16 cellular contexts compared by ENCODE assay signal in genomic region chr1:44630116-44630515, GRCh38. TPM values are rescaled to one million over a fixed set of nuclear protein-coding genes. Genes with fewer than 3 reads are reported as not detected.
DNase-seq lines count a peak whose midpoint lies in the region; ATAC-seq and TF ChIP-seq lines count a peak whose summit lies in the region.
"Had no signal": no experiment of that assay in that cellular context is flagged by ENCODE, and none has a peak within 500 bp of the region (broad histone marks: within the 10 kb centered on the region; RNA-seq: fewer than 3 reads in every experiment).

No MANE protein-coding gene starts in this region.

- peaks cover 28% of the 10 kb centered on the region for H3K36me3 ChIP-seq in DND-41 (ENCODE audit: insufficient read depth, low read length)
- peaks cover 0 to 21% (median 14%) of the 10 kb centered on the region in 4 donors for H3K36me3 ChIP-seq in esophagus muscularis mucosa

- TF ChIP-seq CTCF in AG04449 (IDR thresholded peaks at IDR 0.05; ENCODE audit: insufficient read depth, low read length, missing control alignments) (no peak), DND-41 (IDR thresholded peaks at IDR 0.05; ENCODE audit: borderline replicate concordance, extremely low read depth, low read length, poor library complexity, severe bottlenecking) (no peak), glutamatergic neuron (IDR thresholded peaks at IDR 0.05; ENCODE audit: partially characterized antibody, unreplicated experiment) (no peak), esophagus muscularis mucosa (IDR thresholded peaks at IDR 0.05) (no peak)

- H3K36me3 Mint-ChIP-seq in activated T-helper 1 cell treated with anti-CD3 and anti-CD28 coated beads, Interleukin-12 subunit alpha, Interleukin-12 subunit beta, Interleukin-2, Interleukin-4 antibody, amounts not matched to agents 30 ng/mL and 10 ng/mL and 1 ng/mL, durations not matched to agents 14 hours and 24 hours and 36 hours (ENCODE audit: low read depth), result peaks cover 18% of the 10 kb centered on the region
- H3K36me3 Mint-ChIP-seq in glutamatergic neuron (ENCODE audit: unreplicated experiment), result no peaks in the 10 kb centered on the region

- H3K27me3 ChIP-seq in DND-41 (ENCODE audit: insufficient read depth, low read length, poor library complexity) (no peaks in the 10 kb centered on the region), esophagus muscularis mucosa (no peaks in the 10 kb centered on the region)
- H3K27me3 ChIP-seq: left lung had no signal

- no peak for TF ChIP-seq POLR2A in esophagus muscularis mucosa (IDR thresholded peaks at IDR 0.05; ENCODE audit: low read depth)

- ATAC-seq in DND-41 (ENCODE audit: insufficient read depth, low read depth) (no peak), Right ventricle myocardium superior (ENCODE audit: poor library complexity) (no peak), GM19035 (IDR thresholded peaks at IDR 0.05; ENCODE audit: unreplicated experiment) (no peak)
- ATAC-seq: left lung had no signal

- POLR2A ChIA-PET in AG04449 (lab: Yijun Ruan, JAX), result interaction anchor here (0.6 to 2.9 kb wide), 2 partner anchors 13 to 92 kb away, joined by 3 to 14 read pairs; no protein-coding TSS in a partner anchor

- no peak overlapping the region for H3K4me3 ChIP-seq in AG04449 (ENCODE audit: low read depth, low read length)
- H3K4me3 ChIP-seq in DND-41 (ENCODE audit: low read depth in 1 of 2, low read length in 2 of 2), result no peak overlapping the region
- no peak overlapping the region for H3K4me3 ChIP-seq in esophagus muscularis mucosa
- H3K4me3 ChIP-seq: left lung had no signal

- intact Hi-C loops in activated T-helper 1 cell treated with anti-CD3 and anti-CD28 coated beads, Interleukin-12 subunit alpha, Interleukin-12 subunit beta, Interleukin-2, Interleukin-4 antibody, amounts not matched to agents 30 ng/mL and 10 ng/mL and 1 ng/mL, durations not matched to agents 14 hours and 24 hours and 36 hours (cut with micrococcal nuclease), result loop anchor here (2.0 to 10.0 kb wide), 4 partner anchors 85 to 1457 kb away; partner anchors contain the start of genes CFAP57, DMAP1, EBNA1BP2 and GPBP1L1
- intact Hi-C loops in esophagus muscularis mucosa (cut with DNase I), result no loop called here
- intact Hi-C loops in Right ventricle myocardium superior (cut with DNase I), result no loop called here

- H4K20me1 ChIP-seq in DND-41 (ENCODE audit: insufficient read depth, low read length), result peaks cover 20% of the 10 kb centered on the region

- H3K27me3 Mint-ChIP-seq in activated T-helper 1 cell treated with anti-CD3 and anti-CD28 coated beads, Interleukin-12 subunit alpha, Interleukin-12 subunit beta, Interleukin-2, Interleukin-4 antibody, amounts not matched to agents 30 ng/mL and 10 ng/mL and 1 ng/mL, durations not matched to agents 14 hours and 24 hours and 36 hours (ENCODE audit: insufficient read depth), result peaks cover 2% of the 10 kb centered on the region
- H3K27me3 Mint-ChIP-seq in glutamatergic neuron (ENCODE audit: unreplicated experiment), result peaks cover 9% of the 10 kb centered on the region

- peaks cover 39% of the 10 kb centered on the region for H3K4me1 Mint-ChIP-seq in activated T-helper 1 cell treated with anti-CD3 and anti-CD28 coated beads, Interleukin-12 subunit alpha, Interleukin-12 subunit beta, Interleukin-2, Interleukin-4 antibody, amounts not matched to agents 30 ng/mL and 10 ng/mL and 1 ng/mL, durations not matched to agents 14 hours and 24 hours and 36 hours (ENCODE audit: low read depth)
- peaks cover 39% of the 10 kb centered on the region for H3K4me1 Mint-ChIP-seq in glutamatergic neuron (ENCODE audit: low read depth, unreplicated experiment)

- no peak overlapping the region for H3K9ac ChIP-seq in DND-41 (ENCODE audit: low read depth, low read length)
- H3K9ac ChIP-seq: parathyroid adenoma had no signal

- peak overlapping the region; percentile 92; the same call in 1 of the 2 replicates for H2AFZ ChIP-seq in DND-41 (ENCODE audit: low read depth, low read length)
- H2AFZ ChIP-seq: parathyroid adenoma had no signal

- H3K4me3 Mint-ChIP-seq in activated T-helper 1 cell treated with anti-CD3 and anti-CD28 coated beads, Interleukin-12 subunit alpha, Interleukin-12 subunit beta, Interleukin-2, Interleukin-4 antibody, amounts not matched to agents 30 ng/mL and 10 ng/mL and 1 ng/mL, durations not matched to agents 14 hours and 24 hours and 36 hours, result peak overlapping the region; percentile 89
- H3K4me3 Mint-ChIP-seq in glutamatergic neuron (ENCODE audit: unreplicated experiment), result peak overlapping the region; percentile 73

- CTCF ChIA-PET in AG04449 (lab: Yijun Ruan, JAX), result interaction anchor here (1.4 to 17.6 kb wide), 6 partner anchors 11 to 100 kb away, joined by 4 to 245 read pairs (median 19); partner anchors contain the start of gene RNU5D-1

- 94% methylated on average over 2 of the region's 2 CpGs for WGBS in esophagus muscularis mucosa

- H3K4me2 ChIP-seq in DND-41 (ENCODE audit: insufficient read depth, low read length), result no peak overlapping the region

- H3K27ac Mint-ChIP-seq in activated T-helper 1 cell treated with anti-CD3 and anti-CD28 coated beads, Interleukin-12 subunit alpha, Interleukin-12 subunit beta, Interleukin-2, Interleukin-4 antibody, amounts not matched to agents 30 ng/mL and 10 ng/mL and 1 ng/mL, durations not matched to agents 14 hours and 24 hours and 36 hours, result peak overlapping the region; percentile 95
- peak overlapping the region; percentile 92 for H3K27ac Mint-ChIP-seq in glutamatergic neuron (ENCODE audit: unreplicated experiment)

- no peak for TF ChIP-seq EP300 in esophagus muscularis mucosa (IDR thresholded peaks at IDR 0.05)

- no peaks in the 10 kb centered on the region for H3K9me3 Mint-ChIP-seq in activated T-helper 1 cell treated with anti-CD3 and anti-CD28 coated beads, Interleukin-12 subunit alpha, Interleukin-12 subunit beta, Interleukin-2, Interleukin-4 antibody, amounts not matched to agents 30 ng/mL and 10 ng/mL and 1 ng/mL, durations not matched to agents 14 hours and 24 hours and 36 hours
- peaks cover 19% of the 10 kb centered on the region for H3K9me3 Mint-ChIP-seq in glutamatergic neuron (ENCODE audit: unreplicated experiment)

- H3K4me1 ChIP-seq in DND-41 (ENCODE audit: insufficient read depth, low read length), result peaks cover 37% of the 10 kb centered on the region
- H3K4me1 ChIP-seq in esophagus muscularis mucosa, result peaks cover 23 to 34% (median 33%) of the 10 kb centered on the region in 4 donors
- H3K4me1 ChIP-seq: parathyroid adenoma had no signal

- H3K9me3 ChIP-seq in DND-41 (ENCODE audit: insufficient read depth, low read length, severe bottlenecking) (no peaks in the 10 kb centered on the region), esophagus muscularis mucosa (no peaks in the 10 kb centered on the region)
- H3K9me3 ChIP-seq: left lung had no signal

- H3K79me2 ChIP-seq in DND-41 (ENCODE audit: insufficient read depth, low read length), result peaks cover 29% of the 10 kb centered on the region
- H3K79me2 ChIP-seq: parathyroid adenoma had no signal

- H3K27ac ChIP-seq in DND-41 (ENCODE audit: low read length) (no peak overlapping the region), esophagus muscularis mucosa (replicated peaks in 1 of 4) (no peak overlapping the region)
- H3K27ac ChIP-seq: left lung, parathyroid adenoma had no signal

- peak; percentile 37 for DNase-seq in AG04449 (ENCODE audit: low read depth, low spot score)
- DNase-seq in DND-41, result no peak
- no peak for DNase-seq in activated T-helper 1 cell treated with anti-CD3 and anti-CD28 coated beads, Interleukin-12 subunit alpha, Interleukin-12 subunit beta, Interleukin-2, Interleukin-4 antibody, amounts not matched to agents 30 ng/mL and 10 ng/mL and 1 ng/mL, durations not matched to agents 14 hours and 24 hours and 36 hours (ENCODE audit: low spot score)
- no peak for DNase-seq in glutamatergic neuron
- no peak for DNase-seq in COLO668 (lab: John Stamatoyannopoulos, UW; ENCODE audit: unreplicated experiment)
- no peak for DNase-seq in esophagus muscularis mucosa (ENCODE audit: extremely low spot score)
- DNase-seq in Right ventricle myocardium superior, result no peak
- DNase-seq: activated effector memory CD4-positive, alpha-beta T cell treated with Interleukin-2 at 50 U/mL for 16 hours; COR-L47; dermis blood vessel endothelial cell; Kasumi-1; left lung; stimulated activated CD4-positive, alpha-beta T cell treated with anti-CD3 and anti-CD28 coated beads, Interleukin-1b, Interleukin-23, amount 100 ng/mL, for 48 hours; stimulated activated naive CD4-positive, alpha-beta T cell treated with Interleukin-2 at 50 U/mL for 16 hours had no signal

RNA-seq across cellular contexts. Expression of gene TMEM53, which starts 44.2 kb away (rescaled TPM):
- 4.3 and 6.6 TPM in 2 replicates for total RNA-seq in activated T-helper 1 cell treated with anti-CD3 and anti-CD28 coated beads, Interleukin-12 subunit alpha, Interleukin-12 subunit beta, Interleukin-2, Interleukin-4 antibody, amounts not matched to agents 30 ng/mL and 10 ng/mL and 1 ng/mL, durations not matched to agents 14 hours and 24 hours and 36 hours
- 10.1 TPM for total RNA-seq in glutamatergic neuron (ENCODE audit: unreplicated experiment)
- 1 to 10 TPM; 4.5 to 7.0 (median 5.7) TPM for total RNA-seq in esophagus muscularis mucosa
- total RNA-seq in Right ventricle myocardium superior, result 8.1 TPM

RNA-seq across cellular contexts. Expression of gene ARMH1, which starts 44.4 kb away (rescaled TPM):
- total RNA-seq in activated T-helper 1 cell treated with anti-CD3 and anti-CD28 coated beads, Interleukin-12 subunit alpha, Interleukin-12 subunit beta, Interleukin-2, Interleukin-4 antibody, amounts not matched to agents 30 ng/mL and 10 ng/mL and 1 ng/mL, durations not matched to agents 14 hours and 24 hours and 36 hours, result 95.3 and 99.8 TPM in 2 replicates
- total RNA-seq in glutamatergic neuron (ENCODE audit: unreplicated experiment) (4.9 TPM), esophagus muscularis mucosa (under 1 TPM; 0.26 to 0.75 (median 0.54) TPM), Right ventricle myocardium superior (0.83 TPM)
- total RNA-seq: dermis blood vessel endothelial cell had no signal

Comparison
In these comparisons a context has a peak if more than half of its experiments do, and no peak if none do; other contexts are left out.
1. RNA of gene ARMH1, which starts 44.4 kb away (total RNA-seq): 95.3 to 99.8 TPM in activated T-helper 1 cell treated with anti-CD3 and anti-CD28 coated beads, Interleukin-12 subunit alpha, Interleukin-12 subunit beta, Interleukin-2, Interleukin-4 antibody, amounts not matched to agents 30 ng/mL and 10 ng/mL and 1 ng/mL, durations not matched to agents 14 hours and 24 hours and 36 hours; 4.9 TPM in glutamatergic neuron (single experiment), 0.83 TPM in Right ventricle myocardium superior (single experiment) and 0.26 to 0.75 TPM in esophagus muscularis mucosa; every median in the first group is over 10 times any median in the second.